ENCODE assay signal across 11 cellular contexts in the genomic region with DNA sequence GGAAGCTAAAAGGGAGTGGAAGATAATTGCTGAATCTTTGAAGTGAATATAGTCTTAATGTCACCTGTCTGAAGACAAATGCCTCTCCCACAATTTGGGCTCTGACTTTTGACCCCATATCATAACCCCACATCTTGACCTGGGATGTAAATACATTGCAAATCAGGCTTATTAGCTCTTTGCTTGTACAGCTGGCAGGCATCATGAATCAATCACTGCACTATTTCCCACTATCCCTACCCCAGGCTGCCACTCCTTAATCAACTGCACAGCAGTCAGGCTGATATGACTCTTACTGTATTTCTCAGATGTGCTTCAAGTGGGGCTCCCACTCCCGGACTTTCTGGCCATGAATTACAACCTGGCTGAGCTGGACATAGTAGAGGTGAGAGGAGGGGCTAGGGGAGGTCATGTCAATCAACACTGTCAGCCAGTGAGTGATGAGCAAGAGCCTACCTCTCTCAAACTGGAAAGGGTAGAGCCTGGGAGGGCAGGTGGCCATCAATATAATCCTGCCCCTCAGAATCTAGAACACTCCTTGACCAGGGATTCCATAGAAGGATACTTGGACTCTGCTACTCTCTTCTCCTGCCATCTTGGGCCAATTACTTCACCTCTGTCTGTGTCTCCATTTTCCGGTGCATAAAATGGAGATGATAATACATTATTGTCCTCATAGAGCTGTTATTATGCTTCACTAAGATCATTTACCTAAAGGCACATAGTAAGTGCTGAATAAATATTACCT. TPM values are rescaled to one million over a fixed set of nuclear protein-coding genes. Genes with fewer than 3 reads are reported as not detected.
"Had no signal": no experiment of that assay in that cellular context is flagged by ENCODE, and none has a peak within 500 bp of the region (broad histone marks: within the 10 kb centered on the region; RNA-seq: fewer than 3 reads in every experiment).

No MANE protein-coding gene starts in this region.

- H3K9ac ChIP-seq: KMS-11 had no signal

- FAIRE-seq: H1, H54 had no signal

- H3K4me3 Mint-ChIP-seq: GM23338, H9, HFFc6 had no signal

- H3K4me1 Mint-ChIP-seq: GM23338, H9 had no signal

- H3K27ac Mint-ChIP-seq: GM23338, H9, HFFc6 had no signal

- H3K27ac ChIP-seq: HL-60, KMS-11 had no signal

- H2AFZ ChIP-seq: GM23338 had no signal

- H3K4me3 ChIP-seq: GM23338 had no signal

- ATAC-seq: GM23338 had no signal

- H3K4me2 ChIP-seq: GM23338, KMS-11 had no signal

- DNase-seq: H9, HCEC 1CT, HFFc6, IMR-90, KBM-7 had no signal

RNA-seq across cellular contexts. Expression of gene BPIFB3, which starts 10.5 kb away (rescaled TPM):
- total RNA-seq: GM23338, H1, H9, HFFc6, HT1080, IMR-90 had no signal
- polyA plus RNA-seq: GM23338, H1, IMR-90 had no signal

RNA-seq across cellular contexts. Expression of gene BPIFB6, which starts 11.7 kb away (rescaled TPM):
- total RNA-seq: GM23338, H1, H9, HFFc6, HT1080, IMR-90 had no signal
- polyA plus RNA-seq: GM23338, H1, IMR-90 had no signal

RNA-seq across cellular contexts. Expression of gene BPIFB2, which starts 35.7 kb away (rescaled TPM):
- total RNA-seq: GM23338, H1, H9, HFFc6, HT1080, IMR-90 had no signal
- polyA plus RNA-seq: GM23338, H1, IMR-90 had no signal

RNA-seq across cellular contexts. Expression of gene BPIFB4, which starts 36.3 kb away (rescaled TPM):
- total RNA-seq: GM23338, H1, H9, HFFc6, HT1080, IMR-90 had no signal
- polyA plus RNA-seq: GM23338, H1, IMR-90 had no signal

RNA-seq across cellular contexts. Expression of gene SUN5, which starts 38.9 kb away (rescaled TPM):
- total RNA-seq: GM23338, H1, H9, HFFc6, HT1080, IMR-90 had no signal
- polyA plus RNA-seq: GM23338, H1, IMR-90 had no signal
